20 cellular contexts compared by ENCODE assay signal in genomic region chr3:82261013-82261412, GRCh38.
"Had no signal": no experiment of that assay in that cellular context is flagged by ENCODE, and none has a peak within 500 bp of the region (broad histone marks: within the 10 kb centered on the region; RNA-seq: fewer than 3 reads in every experiment).

No MANE protein-coding gene starts in this region.

- H3K4me3 Mint-ChIP-seq: activated CD4-positive, alpha-beta T cell treated with anti-CD3 and anti-CD28 coated beads, Interleukin-2, amount 10 ng/mL, durations not matched to agents 7 days and 5 days; activated CD8-positive, alpha-beta T cell treated with anti-CD3 and anti-CD28 coated beads for 36 hours; activated naive CD8-positive, alpha-beta T cell treated with anti-CD3 and anti-CD28 coated beads, Interleukin-2, amount 50 U/mL, for 24 hours; activated T-helper 1 cell treated with anti-CD3 and anti-CD28 coated beads, Interleukin-12 subunit alpha, Interleukin-12 subunit beta, Interleukin-2, Interleukin-4 antibody, amounts not matched to agents 30 ng/mL and 10 ng/mL and 1 ng/mL, durations not matched to agents 14 hours and 24 hours and 36 hours; naive thymus-derived CD4-positive, alpha-beta T cell; neural crest cell; stimulated activated naive B cell treated with anti-CD40 and anti-IgM and Interleukin-4, amounts not matched to agents 10 μg/mL and 1 μg/mL and 100 μg/mL, for 72 hours had no signal

- H3K27me3 Mint-ChIP-seq: activated CD4-positive, alpha-beta T cell treated with anti-CD3 and anti-CD28 coated beads, Interleukin-2, amount 10 ng/mL, durations not matched to agents 7 days and 5 days; activated CD8-positive, alpha-beta T cell treated with anti-CD3 and anti-CD28 coated beads for 36 hours; activated naive CD8-positive, alpha-beta T cell treated with anti-CD3 and anti-CD28 coated beads, Interleukin-2, amount 50 U/mL, for 24 hours; naive thymus-derived CD4-positive, alpha-beta T cell; stimulated activated naive B cell treated with anti-CD40 and anti-IgM and Interleukin-4, amounts not matched to agents 10 μg/mL and 1 μg/mL and 100 μg/mL, for 72 hours had no signal

- H3K36me3 Mint-ChIP-seq: naive thymus-derived CD4-positive, alpha-beta T cell; stimulated activated naive B cell treated with anti-CD40 and anti-IgM and Interleukin-4, amounts not matched to agents 10 μg/mL and 1 μg/mL and 100 μg/mL, for 72 hours had no signal

- H3K27ac Mint-ChIP-seq: activated CD4-positive, alpha-beta T cell treated with anti-CD3 and anti-CD28 coated beads, Interleukin-2, amount 10 ng/mL, durations not matched to agents 7 days and 5 days; activated CD8-positive, alpha-beta T cell treated with anti-CD3 and anti-CD28 coated beads for 36 hours; activated naive CD8-positive, alpha-beta T cell treated with anti-CD3 and anti-CD28 coated beads, Interleukin-2, amount 50 U/mL, for 24 hours; activated T-helper 1 cell treated with anti-CD3 and anti-CD28 coated beads, Interleukin-12 subunit alpha, Interleukin-12 subunit beta, Interleukin-2, Interleukin-4 antibody, amounts not matched to agents 30 ng/mL and 10 ng/mL and 1 ng/mL, durations not matched to agents 14 hours and 24 hours and 36 hours; naive thymus-derived CD4-positive, alpha-beta T cell; stimulated activated naive B cell treated with anti-CD40 and anti-IgM and Interleukin-4, amounts not matched to agents 10 μg/mL and 1 μg/mL and 100 μg/mL, for 72 hours had no signal

- H3K36me3 ChIP-seq: transverse colon, WERI-Rb-1 had no signal

- H3K4me1 Mint-ChIP-seq: activated CD4-positive, alpha-beta T cell treated with anti-CD3 and anti-CD28 coated beads, Interleukin-2, amount 10 ng/mL, durations not matched to agents 7 days and 5 days; activated naive CD8-positive, alpha-beta T cell treated with anti-CD3 and anti-CD28 coated beads, Interleukin-2, amount 50 U/mL, for 24 hours; naive thymus-derived CD4-positive, alpha-beta T cell; stimulated activated naive B cell treated with anti-CD40 and anti-IgM and Interleukin-4, amounts not matched to agents 10 μg/mL and 1 μg/mL and 100 μg/mL, for 72 hours had no signal

- H3K27me3 ChIP-seq: transverse colon had no signal

- H3K27ac ChIP-seq: transverse colon, WERI-Rb-1 had no signal

- H3K9me3 Mint-ChIP-seq: neural crest cell; stimulated activated naive B cell treated with anti-CD40 and anti-IgM and Interleukin-4, amounts not matched to agents 10 μg/mL and 1 μg/mL and 100 μg/mL, for 72 hours had no signal

- DNase-seq: activated CD4-positive, alpha-beta T cell treated with anti-CD3 and anti-CD28 coated beads, Interleukin-2, amount 10 ng/mL, durations not matched to agents 7 days and 5 days; activated CD4-positive, CD25-positive, alpha-beta regulatory T cell treated with anti-CD3 and anti-CD28 coated beads, Interleukin-2, amount 50 U/mL, for 72 hours; activated CD8-positive, alpha-beta T cell treated with anti-CD3 and anti-CD28 coated beads for 36 hours; activated gamma-delta T cell; activated naive CD4-positive, alpha-beta T cell treated with anti-CD3 and anti-CD28 coated beads, Interleukin-2, amount 50 U/mL, for 16 hours; activated naive CD8-positive, alpha-beta T cell treated with anti-CD3 and anti-CD28 coated beads, Interleukin-2, amount 50 U/mL, for 24 hours; kidney; naive thymus-derived CD4-positive, alpha-beta T cell; occipital lobe; posterior cingulate gyrus; small intestine; stimulated activated CD4-positive, alpha-beta T cell treated with anti-CD3 and anti-CD28 coated beads, Interleukin-15, amount 100 ng/mL, for 24 hours; stimulated activated CD4-positive, alpha-beta T cell treated with anti-CD3 and anti-CD28 coated beads, Interleukin-2, amount 100 ng/mL, for 48 hours; stimulated activated CD8-positive, alpha-beta memory T cell treated with anti-CD3 and anti-CD28 coated beads, Interleukin-4, amount 100 ng/mL, for 48 hours; stimulated activated naive B cell treated with anti-CD40 and anti-IgM and Interleukin-4, amounts not matched to agents 10 μg/mL and 1 μg/mL and 100 μg/mL, for 72 hours; transverse colon; WERI-Rb-1 had no signal

- H3K4me3 ChIP-seq: lung, transverse colon had no signal

- H3K4me1 ChIP-seq: transverse colon had no signal
